ENCODE assay signal across 10 cellular contexts in genomic region chr19:48844472-48844871, GRCh38. TPM values are rescaled to one million over a fixed set of nuclear protein-coding genes. Genes with fewer than 3 reads are reported as not detected.
DNase-seq lines count a peak whose midpoint lies in the region; ATAC-seq and TF ChIP-seq lines count a peak whose summit lies in the region.
"Had no signal": no experiment of that assay in that cellular context is flagged by ENCODE, and none has a peak within 500 bp of the region (broad histone marks: within the 10 kb centered on the region; RNA-seq: fewer than 3 reads in every experiment).

No MANE protein-coding gene starts in this region.

- H3K4me1 ChIP-seq in osteoblast (ENCODE audit: insufficient read depth, low read length) = no peaks in the 10 kb centered on the region
- H3K4me1 ChIP-seq: thyroid gland had no signal

- DNase-seq in NCI-H748 (lab: John Stamatoyannopoulos, UW; ENCODE audit: unreplicated experiment) = peak; percentile 34
- DNase-seq in NCI-H748 treated with DMSO at 0.1 percent for 48 hours (lab: John Stamatoyannopoulos, UW) = no peak
- DNase-seq in osteoblast (ENCODE audit: insufficient read length, low spot score, missing footprints) = peak; percentile 84
- no peak for DNase-seq in 8988T
- no peak for DNase-seq in HPDE6-E6E7 (ENCODE audit: extremely low spot score)
- DNase-seq: activated CD4-positive, alpha-beta T cell treated with anti-CD3 and anti-CD28 coated beads, Interleukin-2, amount 50 U/mL, for 48 hours; thyroid gland had no signal

- peak; percentile 50 for ATAC-seq in activated T-helper 17 cell treated with anti-CD3 and anti-CD28 coated beads, Interleukin-2, amount 50 U/mL, for 72 hours (replicated peaks)

- H3K4me2 ChIP-seq in osteoblast (ENCODE audit: insufficient read depth, low read length) = no peak overlapping the region

- H3K9me3 ChIP-seq in osteoblast (ENCODE audit: low read depth, low read length) = no peaks in the 10 kb centered on the region
- H3K9me3 ChIP-seq: thyroid gland had no signal

- H3K4me3 Mint-ChIP-seq in activated T-helper 17 cell treated with anti-CD3 and anti-CD28 coated beads, Interleukin-2, amount 50 U/mL, for 72 hours = no peak overlapping the region

- TF ChIP-seq CTCF in osteoblast (IDR thresholded peaks at IDR 0.05; ENCODE audit: extremely low read depth, low read depth, low read length) = peak; percentile 35

- H3K27me3 ChIP-seq in osteoblast (ENCODE audit: insufficient read depth, low read length) = no peaks in the 10 kb centered on the region
- H3K27me3 ChIP-seq: thyroid gland had no signal

- peaks cover 4% of the 10 kb centered on the region for H3K4me1 Mint-ChIP-seq in activated T-helper 17 cell treated with anti-CD3 and anti-CD28 coated beads, Interleukin-2, amount 50 U/mL, for 72 hours

- no peak overlapping the region for H2AFZ ChIP-seq in osteoblast (ENCODE audit: low read length)

- H3K79me2 ChIP-seq in osteoblast (ENCODE audit: insufficient read depth, low read length) = no peaks in the 10 kb centered on the region

- peaks cover 3% of the 10 kb centered on the region for H4K20me1 ChIP-seq in osteoblast (ENCODE audit: insufficient read depth, low read length)

- H3K9me3 Mint-ChIP-seq in activated T-helper 17 cell treated with anti-CD3 and anti-CD28 coated beads, Interleukin-2, amount 50 U/mL, for 72 hours = no peaks in the 10 kb centered on the region

- H3K27ac Mint-ChIP-seq in activated T-helper 17 cell treated with anti-CD3 and anti-CD28 coated beads, Interleukin-2, amount 50 U/mL, for 72 hours = no peak overlapping the region

- no peak overlapping the region for H3K4me3 ChIP-seq in osteoblast (ENCODE audit: insufficient read depth, low read length)
- H3K4me3 ChIP-seq: thyroid gland had no signal

- peaks cover 37% of the 10 kb centered on the region for H3K36me3 ChIP-seq in osteoblast (ENCODE audit: insufficient read depth, low read length)

- no peak overlapping the region for H3K27ac ChIP-seq in osteoblast (ENCODE audit: low read depth, low read length)
- H3K27ac ChIP-seq: thyroid gland had no signal

- H3K36me3 Mint-ChIP-seq in activated T-helper 17 cell treated with anti-CD3 and anti-CD28 coated beads, Interleukin-2, amount 50 U/mL, for 72 hours (ENCODE audit: low read depth) = no peaks in the 10 kb centered on the region

- no peaks in the 10 kb centered on the region for H3K27me3 Mint-ChIP-seq in activated T-helper 17 cell treated with anti-CD3 and anti-CD28 coated beads, Interleukin-2, amount 50 U/mL, for 72 hours

RNA-seq across cellular contexts. Expression of gene HSD17B14, which starts 8.2 kb away (rescaled TPM):
- 1 to 10 TPM in 1 of 2 donors, not detected in 1; 1.6 TPM for total RNA-seq in activated T-helper 17 cell treated with anti-CD3 and anti-CD28 coated beads, Interleukin-2, amount 50 U/mL, for 72 hours
- 1.8 and 2.1 TPM in 2 replicates for total RNA-seq in osteoblast

RNA-seq across cellular contexts. Expression of gene PLEKHA4, which starts 23.9 kb away (rescaled TPM):
- 10 to 100 TPM in 1 of 2 donors, 1 to 10 TPM in 1; 6.5 to 17.6 TPM for total RNA-seq in activated T-helper 17 cell treated with anti-CD3 and anti-CD28 coated beads, Interleukin-2, amount 50 U/mL, for 72 hours
- total RNA-seq in osteoblast = 21.4 and 28.6 TPM in 2 replicates

RNA-seq across cellular contexts. Expression of gene PPP1R15A, which starts 27.7 kb away (rescaled TPM):
- total RNA-seq in activated T-helper 17 cell treated with anti-CD3 and anti-CD28 coated beads, Interleukin-2, amount 50 U/mL, for 72 hours = 100 to 1,000 TPM in 1 of 2 donors, 10 to 100 TPM in 1; 75.1 to 129 TPM
- total RNA-seq in osteoblast = 70.4 and 84.0 TPM in 2 replicates

RNA-seq across cellular contexts. Expression of gene BCAT2, which starts 33.6 kb away (rescaled TPM):
- total RNA-seq in activated T-helper 17 cell treated with anti-CD3 and anti-CD28 coated beads, Interleukin-2, amount 50 U/mL, for 72 hours = 10 to 100 TPM; 39.7 to 54.3 TPM
- total RNA-seq in osteoblast = 29.7 and 30.1 TPM in 2 replicates

RNA-seq across cellular contexts. Expression of gene TULP2, which starts 54.1 kb away (rescaled TPM):
- total RNA-seq in activated T-helper 17 cell treated with anti-CD3 and anti-CD28 coated beads, Interleukin-2, amount 50 U/mL, for 72 hours = not detected
- total RNA-seq in osteoblast = not detected in 2 replicates
- total RNA-seq: lower leg skin, NCI-H460 had no signal

Comparison
In these comparisons a context has a peak if more than half of its experiments do, and no peak if none do; other contexts are left out.
1. DNase-seq: peak in NCI-H748 (single experiment) and osteoblast (single experiment); none in NCI-H748 treated with DMSO at 0.1 percent for 48 hours (single experiment), 8988T (single experiment) and HPDE6-E6E7 (single experiment).